In genomic region chr16:67934306-67935095, GRCh38 we compare ENCODE assay signal across 10 cellular contexts. TPM values are rescaled to one million over a fixed set of nuclear protein-coding genes. Genes with fewer than 3 reads are reported as not detected.
A peak's percentile ranks its signal among the peaks of the same experiment; 100 is the strongest.
DNase-seq lines count a peak whose midpoint lies in the region; ATAC-seq, FAIRE-seq and TF ChIP-seq lines count a peak whose summit lies in the region.
"Had no signal": no experiment of that assay in that cellular context is flagged by ENCODE, and none has a peak within 500 bp of the region (broad histone marks: within the 10 kb centered on the region; RNA-seq: fewer than 3 reads in every experiment).

No MANE protein-coding gene starts in this region.

- H3K27ac ChIP-seq in angular gyrus (ENCODE audit: low read depth, low read length) (peak overlapping the region; percentile 85), left lung (peak overlapping the region in 1 of 2 donors; percentile 97), upper lobe of left lung (peak overlapping the region; percentile 19 to 98 (median 95)), small intestine (ENCODE audit: low read depth in 1 of 2, low read length in 1 of 2) (no peak overlapping the region)

- TF ChIP-seq POLR2A in upper lobe of left lung (IDR thresholded peaks at IDR 0.05), result no peak

- no peaks in the 10 kb centered on the region for H3K27me3 ChIP-seq in left lung
- no peaks in the 10 kb centered on the region for H3K27me3 ChIP-seq in upper lobe of left lung
- no peaks in the 10 kb centered on the region for H3K27me3 ChIP-seq in small intestine (ENCODE audit: control insufficient read depth in 2 of 2, insufficient read depth in 2 of 2, low read length in 2 of 2)

- WGBS in upper lobe of left lung, 2 donors, result 67 to 80% methylated on average over 4 to 13 of the region's 13 CpGs
- 72 to 83% (median 75%) methylated on average over 13 of the region's 13 CpGs for WGBS in small intestine, 3 donors

- no peak for TF ChIP-seq CTCF in left lung (IDR thresholded peaks at IDR 0.05)
- TF ChIP-seq CTCF in upper lobe of left lung (IDR thresholded peaks at IDR 0.05), result no peak

- H3K36me3 ChIP-seq in left lung (peaks cover 0 to 60% of the 10 kb centered on the region in 2 donors), upper lobe of left lung (peaks cover 0 to 42% (median 34%) of the 10 kb centered on the region in 4 donors), small intestine (ENCODE audit: control insufficient read depth in 2 of 2, insufficient read depth in 2 of 2, low read length in 2 of 2) (peaks cover 0 to 2% of the 10 kb centered on the region in 2 donors)

- intact Hi-C loops in Right ventricle myocardium superior (cut with DNase I) (no loop called here), cardiac septum (cut with DNase I) (loop anchor here (5.0 to 10.0 kb wide), 3 partner anchors 102 to 410 kb away; partner anchors contain the start of gene RIPOR1), left lung (cut with DNase I) (no loop called here), posterior vena cava (cut with DNase I) (no loop called here)

- H3K4me3 ChIP-seq in left lung (peak overlapping the region; percentile 70 to 97), upper lobe of left lung (peak overlapping the region in 1 of 4 donors; percentile 88), small intestine (ENCODE audit: low read depth in 1 of 2, low read length in 2 of 2) (no peak overlapping the region)

- H3K4me1 ChIP-seq in left lung (peaks cover 7 to 25% of the 10 kb centered on the region in 2 donors), upper lobe of left lung (peaks cover 15 to 23% (median 19%) of the 10 kb centered on the region in 4 donors), small intestine (ENCODE audit: control insufficient read depth in 2 of 2, insufficient read depth in 1 of 2, low read depth in 1 of 2, low read length in 1 of 2) (peaks cover 5 to 8% of the 10 kb centered on the region in 2 donors)

- H3K9me3 ChIP-seq in left lung (no peaks in the 10 kb centered on the region), upper lobe of left lung (no peaks in the 10 kb centered on the region), small intestine (ENCODE audit: control insufficient read depth, low read depth) (no peaks in the 10 kb centered on the region)

- peak; percentile 0 for ATAC-seq in Right ventricle myocardium superior (ENCODE audit: poor library complexity)
- ATAC-seq in left lung, result no peak
- ATAC-seq in upper lobe of left lung (ENCODE audit: low FRiP score in 2 of 2), result no peak

- no peak for FAIRE-seq in small intestine (lab: Jason Lieb, UNC)
- FAIRE-seq: endometrium had no signal

- no peak for TF ChIP-seq EP300 in upper lobe of left lung (IDR thresholded peaks at IDR 0.05)

- DNase-seq in Right ventricle myocardium superior, result no peak
- DNase-seq in cardiac septum (ENCODE audit: low spot score), result no peak
- no peak for DNase-seq in left lung
- DNase-seq in upper lobe of left lung, result no peak
- no peak for DNase-seq in NK-92 (lab: John Stamatoyannopoulos, UW; ENCODE audit: unreplicated experiment)
- no peak for DNase-seq in small intestine
- no peak for DNase-seq in posterior vena cava (ENCODE audit: low spot score)
- DNase-seq: NCI-H187 had no signal

RNA-seq across cellular contexts. Expression of gene PSMB10, which starts 2.1 kb away (rescaled TPM):
- total RNA-seq in Right ventricle myocardium superior, result 59.0 TPM
- total RNA-seq in cardiac septum, result 66.1 TPM
- total RNA-seq in left lung, result 10 to 100 TPM; 59.7 to 76.8 TPM
- 100 to 1,000 TPM in 1 of 6 donors, 10 to 100 TPM in 5; 48.2 to 106 (median 60.6) TPM for total RNA-seq in upper lobe of left lung
- polyA plus RNA-seq in small intestine, result 100 to 1,000 TPM; 197 to 354 (median 245) TPM
- 10 to 100 TPM; 30.4 to 31.8 TPM for total RNA-seq in posterior vena cava

RNA-seq across cellular contexts. Expression of gene CTRL, which starts 2.8 kb away (rescaled TPM):
- total RNA-seq in Right ventricle myocardium superior (0.78 TPM), cardiac septum (not detected), left lung (under 1 TPM in 1 of 2 donors, not detected in 1; 0.50 TPM), upper lobe of left lung (1 to 10 TPM; 1.6 to 4.2 (median 2.4) TPM), posterior vena cava (1 to 10 TPM; 1.1 to 1.2 TPM)
- 1 to 10 TPM; 1.4 to 6.7 (median 5.4) TPM for polyA plus RNA-seq in small intestine

RNA-seq across cellular contexts. Expression of gene LCAT, which starts 9.4 kb away (rescaled TPM):
- 21.4 TPM for total RNA-seq in Right ventricle myocardium superior
- 29.8 TPM for total RNA-seq in cardiac septum
- 10 to 100 TPM; 27.5 to 37.2 TPM for total RNA-seq in left lung
- 100 to 1,000 TPM in 1 of 6 donors, 10 to 100 TPM in 5; 21.9 to 117 (median 26.1) TPM for total RNA-seq in upper lobe of left lung
- 1 to 10 TPM in 2 of 3 donors, under 1 TPM in 1; 0.54 to 4.4 (median 1.3) TPM for polyA plus RNA-seq in small intestine
- total RNA-seq in posterior vena cava, result 10 to 100 TPM; 19.2 to 29.8 TPM

RNA-seq across cellular contexts. Expression of gene SLC12A4, which starts 33.9 kb away (rescaled TPM):
- 84.3 TPM for total RNA-seq in Right ventricle myocardium superior
- total RNA-seq in cardiac septum, result 121 TPM
- total RNA-seq in left lung, result 100 to 1,000 TPM in 1 of 2 donors, 10 to 100 TPM in 1; 99.2 to 121 TPM
- total RNA-seq in upper lobe of left lung, result 100 to 1,000 TPM in 3 of 6 donors, 10 to 100 TPM in 3; 54.6 to 276 (median 98.3) TPM
- polyA plus RNA-seq in small intestine, result 10 to 100 TPM in 1 of 3 donors, 1 to 10 TPM in 2; 1.1 to 10.0 (median 4.1) TPM
- 10 to 100 TPM; 82.6 to 90.1 TPM for total RNA-seq in posterior vena cava

RNA-seq across cellular contexts. Expression of gene PSKH1, which starts 41.4 kb away (rescaled TPM):
- 16.6 TPM for total RNA-seq in Right ventricle myocardium superior
- 22.6 TPM for total RNA-seq in cardiac septum
- total RNA-seq in left lung, result 10 to 100 TPM; 25.4 to 29.6 TPM
- total RNA-seq in upper lobe of left lung, result 10 to 100 TPM; 21.9 to 36.5 (median 31.5) TPM
- 10 to 100 TPM; 13.8 to 28.4 (median 18.8) TPM for polyA plus RNA-seq in small intestine
- 10 to 100 TPM; 25.7 to 27.0 TPM for total RNA-seq in posterior vena cava

Comparison
In these comparisons a context has a peak if more than half of its experiments do, and no peak if none do; other contexts are left out.
1. H3K27ac ChIP-seq: peak in angular gyrus (single experiment) and upper lobe of left lung (4 of 4); none in small intestine (0 of 2).
2. H3K4me3 ChIP-seq: peak in left lung (2 of 2); none in small intestine (0 of 2).